ENCODE assay signal across 13 cellular contexts in the genomic region with DNA sequence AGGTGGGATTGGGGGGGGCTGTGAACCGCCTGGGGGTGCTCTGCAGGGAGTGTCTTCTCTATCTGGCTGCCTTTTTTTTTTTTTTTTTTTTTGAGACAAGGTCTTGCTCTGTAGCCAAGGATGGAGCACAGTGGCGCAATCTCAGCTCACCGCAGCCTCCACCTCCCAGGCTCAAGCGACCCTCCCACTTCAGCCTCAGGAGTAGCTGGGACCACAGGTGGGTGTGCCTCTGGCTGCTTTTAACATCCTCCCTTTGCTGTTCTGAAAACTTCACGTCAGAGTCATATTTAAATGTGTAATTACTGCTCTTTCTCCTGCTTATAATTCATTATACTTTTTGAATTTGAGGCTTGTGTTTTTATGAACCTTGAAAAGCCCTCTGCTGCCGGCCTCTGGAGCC.
DNase-seq lines count a peak whose midpoint lies in the region; ATAC-seq and TF ChIP-seq lines count a peak whose summit lies in the region.
"Had no signal": no experiment of that assay in that cellular context is flagged by ENCODE, and none has a peak within 500 bp of the region (broad histone marks: within the 10 kb centered on the region; RNA-seq: fewer than 3 reads in every experiment).

No MANE protein-coding gene starts in this region.

- no peak for TF ChIP-seq CTCF in RWPE1 (conservative IDR thresholded peaks at IDR 0.05; ENCODE audit: low read depth)
- no peak for TF ChIP-seq CTCF in osteocyte (IDR thresholded peaks at IDR 0.05)
- TF ChIP-seq CTCF in vagina (IDR thresholded peaks at IDR 0.05) = no peak

- no peaks in the 10 kb centered on the region for H3K9me3 Mint-ChIP-seq in activated T-cell treated with anti-CD3 and anti-CD28 coated beads, Interleukin-2, amount 50 U/mL, for 72 hours
- no peaks in the 10 kb centered on the region for H3K9me3 Mint-ChIP-seq in activated T-cell treated with anti-CD3 and anti-CD28 coated beads, Interleukin-2, amount 50 U/mL, for 4 hours
- H3K9me3 Mint-ChIP-seq in effector memory CD8-positive, alpha-beta T cell = no peaks in the 10 kb centered on the region
- H3K9me3 Mint-ChIP-seq in osteocyte (ENCODE audit: unreplicated experiment) = no peaks in the 10 kb centered on the region

- intact Hi-C loops in vagina (cut with DNase I) = no loop called here

- POLR2A ChIA-PET in RWPE1 (lab: Yijun Ruan, JAX; ENCODE audit: low non-redundant PET) = interaction anchor here (0.6 kb wide), 1 partner anchor 23 kb away, joined by 3 read pairs; no protein-coding TSS in a partner anchor

- H3K4me1 Mint-ChIP-seq in activated T-cell treated with anti-CD3 and anti-CD28 coated beads, Interleukin-2, amount 50 U/mL, for 72 hours (ENCODE audit: low read depth) = peaks cover 37% of the 10 kb centered on the region
- H3K4me1 Mint-ChIP-seq in activated T-cell treated with anti-CD3 and anti-CD28 coated beads, Interleukin-2, amount 50 U/mL, for 4 hours (ENCODE audit: low read depth) = peaks cover 34% of the 10 kb centered on the region
- peaks cover 40 to 43% of the 10 kb centered on the region in 2 donors for H3K4me1 Mint-ChIP-seq in effector memory CD8-positive, alpha-beta T cell (ENCODE audit: low read depth in 2 of 2)
- H3K4me1 Mint-ChIP-seq in osteocyte (ENCODE audit: unreplicated experiment) = peaks cover 13% of the 10 kb centered on the region

- no peak for DNase-seq in activated T-cell treated with anti-CD3 and anti-CD28 coated beads, Interleukin-2, amount 50 U/mL, for 72 hours
- DNase-seq in activated T-cell treated with anti-CD3 and anti-CD28 coated beads, Interleukin-2, amount 50 U/mL, for 4 hours = no peak
- no peak for DNase-seq in RWPE1 (ENCODE audit: low spot score)
- no peak for DNase-seq in effector memory CD8-positive, alpha-beta T cell
- DNase-seq in osteocyte (ENCODE audit: extremely low spot score, unreplicated experiment) = no peak
- no peak for DNase-seq in stimulated activated CD4-positive, alpha-beta T cell treated with anti-CD3 and anti-CD28 coated beads, Interleukin-4, amount 100 ng/mL, for 1 hour
- no peak for DNase-seq in vagina (ENCODE audit: extremely low spot score in 2 of 2)
- no peak for DNase-seq in T1000 (lab: John Stamatoyannopoulos, UW)
- DNase-seq: amniotic stem cell, head of caudate nucleus, NCI-H1048, SHP77 treated with DMSO at 0.1 percent for 48 hours, testis had no signal

- H3K27me3 ChIP-seq in vagina = no peaks in the 10 kb centered on the region
- H3K27me3 ChIP-seq: testis had no signal

- peak overlapping the region; percentile 59 for H3K27ac Mint-ChIP-seq in activated T-cell treated with anti-CD3 and anti-CD28 coated beads, Interleukin-2, amount 50 U/mL, for 72 hours
- H3K27ac Mint-ChIP-seq in effector memory CD8-positive, alpha-beta T cell = peak overlapping the region; percentile 59 to 84
- H3K27ac Mint-ChIP-seq in osteocyte (ENCODE audit: unreplicated experiment) = peak overlapping the region; percentile 3

- H3K27me3 Mint-ChIP-seq in activated T-cell treated with anti-CD3 and anti-CD28 coated beads, Interleukin-2, amount 50 U/mL, for 72 hours (ENCODE audit: low read depth) = no peaks in the 10 kb centered on the region
- H3K27me3 Mint-ChIP-seq in activated T-cell treated with anti-CD3 and anti-CD28 coated beads, Interleukin-2, amount 50 U/mL, for 4 hours (ENCODE audit: low read depth) = no peaks in the 10 kb centered on the region
- H3K27me3 Mint-ChIP-seq in effector memory CD8-positive, alpha-beta T cell = no peaks in the 10 kb centered on the region
- no peaks in the 10 kb centered on the region for H3K27me3 Mint-ChIP-seq in osteocyte (ENCODE audit: unreplicated experiment)

- no peak overlapping the region for H3K4me3 Mint-ChIP-seq in activated T-cell treated with anti-CD3 and anti-CD28 coated beads, Interleukin-2, amount 50 U/mL, for 72 hours
- no peak overlapping the region for H3K4me3 Mint-ChIP-seq in activated T-cell treated with anti-CD3 and anti-CD28 coated beads, Interleukin-2, amount 50 U/mL, for 4 hours
- peak overlapping the region in 1 of 2 donors; percentile 34 for H3K4me3 Mint-ChIP-seq in effector memory CD8-positive, alpha-beta T cell
- peak overlapping the region; percentile 44 for H3K4me3 Mint-ChIP-seq in osteocyte (ENCODE audit: unreplicated experiment)

- H3K9me3 ChIP-seq in vagina = no peaks in the 10 kb centered on the region
- H3K9me3 ChIP-seq: testis had no signal

- CTCF ChIA-PET in RWPE1 (lab: Yijun Ruan, JAX) = interaction anchor here (1.3 kb wide), 1 partner anchor 83 kb away, joined by 3 read pairs; no protein-coding TSS in a partner anchor

- H3K36me3 Mint-ChIP-seq in activated T-cell treated with anti-CD3 and anti-CD28 coated beads, Interleukin-2, amount 50 U/mL, for 72 hours (ENCODE audit: insufficient read depth in 2 of 2) = peaks cover 0 to 7% of the 10 kb centered on the region in 2 donors
- peaks cover 11% of the 10 kb centered on the region for H3K36me3 Mint-ChIP-seq in activated T-cell treated with anti-CD3 and anti-CD28 coated beads, Interleukin-2, amount 50 U/mL, for 4 hours (ENCODE audit: insufficient read depth)
- peaks cover 38% of the 10 kb centered on the region for H3K36me3 Mint-ChIP-seq in effector memory CD8-positive, alpha-beta T cell (ENCODE audit: insufficient read depth)
- H3K36me3 Mint-ChIP-seq in osteocyte (ENCODE audit: unreplicated experiment) = peaks cover 16% of the 10 kb centered on the region

- H3K4me3 ChIP-seq in vagina = no peak overlapping the region
- H3K4me3 ChIP-seq: testis had no signal

- no peak for TF ChIP-seq POLR2A in vagina (IDR thresholded peaks at IDR 0.05)

- no peak for ATAC-seq in activated T-cell treated with anti-CD3 and anti-CD28 coated beads, Interleukin-2, amount 50 U/mL, for 72 hours (replicated peaks in 1 of 2)
- no peak for ATAC-seq in activated T-cell treated with anti-CD3 and anti-CD28 coated beads, Interleukin-2, amount 50 U/mL, for 4 hours
- ATAC-seq in effector memory CD8-positive, alpha-beta T cell (replicated peaks) = no peak

- peaks cover 0 to 3% of the 10 kb centered on the region in 2 donors for H3K36me3 ChIP-seq in vagina

- H3K4me1 ChIP-seq in vagina = peaks cover 71% of the 10 kb centered on the region

- peak overlapping the region; percentile 41 for H3K27ac ChIP-seq in RWPE1
- no peak overlapping the region for H3K27ac ChIP-seq in vagina
- H3K27ac ChIP-seq: testis had no signal

Comparison
In these comparisons a context has a peak if more than half of its experiments do, and no peak if none do; other contexts are left out.
1. H3K27ac Mint-ChIP-seq: peak in every context shown above with its lines; median percentile 72 in effector memory CD8-positive, alpha-beta T cell; 59 in activated T-cell treated with anti-CD3 and anti-CD28 coated beads, Interleukin-2, amount 50 U/mL, for 72 hours; 3 in osteocyte.